Comparison of ENCODE assay signal across 1 cellular context in genomic region chr9:129210125-129210524, GRCh38.
A peak's percentile ranks its signal among the peaks of the same experiment; 100 is the strongest.
TF ChIP-seq lines count a peak whose summit lies in the region.

No MANE protein-coding gene starts in this region.

TF ChIP-seq in H1, 55 proteins besides CTCF, POLR2A, EP300 and RAD21:
- TF ChIP-seq MAX (IDR thresholded peaks at IDR 0.05) = no peak
- no peak for TF ChIP-seq USF2 (IDR thresholded peaks at IDR 0.05; ENCODE audit: low read length)
- TF ChIP-seq BACH1 (IDR thresholded peaks at IDR 0.05; ENCODE audit: low read length) = no peak
- TF ChIP-seq JUND (IDR thresholded peaks at IDR 0.05; ENCODE audit: low read length) = no peak
- no peak for TF ChIP-seq SIN3A (conservative IDR thresholded peaks at IDR 0.05 in 1 of 2, IDR thresholded peaks at IDR 0.05 in 1 of 2; ENCODE audit: low read depth in 1 of 2, low read length in 2 of 2)
- TF ChIP-seq CREB1 (IDR thresholded peaks at IDR 0.05) = no peak
- TF ChIP-seq SIX5 (IDR thresholded peaks at IDR 0.05; ENCODE audit: low read depth, low read length) = no peak
- TF ChIP-seq CEBPB (IDR thresholded peaks at IDR 0.05; ENCODE audit: low read depth, low read length) = peak; percentile 77
